Comparison of ENCODE assay signal across 17 cellular contexts in the genomic region with DNA sequence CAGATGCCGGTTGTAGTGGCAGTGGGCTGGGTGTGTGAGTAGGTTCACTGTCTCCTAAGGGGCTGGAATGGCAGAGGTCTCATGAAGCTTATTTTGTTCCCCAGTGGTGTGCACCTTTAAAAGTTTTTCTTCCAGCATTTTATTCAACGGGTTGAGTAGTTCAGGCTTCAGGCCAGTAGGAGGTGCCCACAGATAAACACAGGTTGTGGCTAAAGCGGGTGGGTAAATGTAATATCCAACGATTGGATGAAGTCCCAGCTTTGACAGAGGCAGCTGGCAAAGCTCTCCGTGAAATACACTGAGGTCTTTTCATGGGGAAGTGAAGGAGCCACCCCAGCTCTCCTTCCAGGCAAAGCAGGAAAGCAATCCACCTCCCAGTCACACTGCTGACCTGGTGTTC.
DNase-seq lines count a peak whose midpoint lies in the region; ATAC-seq and TF ChIP-seq lines count a peak whose summit lies in the region.
"Had no signal": no experiment of that assay in that cellular context is flagged by ENCODE, and none has a peak within 500 bp of the region (broad histone marks: within the 10 kb centered on the region; RNA-seq: fewer than 3 reads in every experiment).

No MANE protein-coding gene starts in this region.

- peaks cover 6% of the 10 kb centered on the region for H3K9me3 Mint-ChIP-seq in osteocyte (ENCODE audit: unreplicated experiment)
- H3K9me3 Mint-ChIP-seq in activated CD8-positive, alpha-beta T cell treated with anti-CD3 and anti-CD28 coated beads for 36 hours = peaks cover 5% of the 10 kb centered on the region

- TF ChIP-seq CTCF in BE2C (IDR thresholded peaks at IDR 0.05; ENCODE audit: low read depth, low read length) (peak; percentile 49), osteocyte (IDR thresholded peaks at IDR 0.05) (no peak)
- no peak for TF ChIP-seq CTCF in activated CD8-positive, alpha-beta T cell treated with anti-CD3 and anti-CD28 coated beads for 36 hours (IDR thresholded peaks at IDR 0.05)

- H3K27ac Mint-ChIP-seq in osteocyte (ENCODE audit: unreplicated experiment) = no peak overlapping the region
- H3K27ac Mint-ChIP-seq in activated CD8-positive, alpha-beta T cell treated with anti-CD3 and anti-CD28 coated beads for 36 hours = no peak overlapping the region
- H3K27ac Mint-ChIP-seq: activated naive CD8-positive, alpha-beta T cell had no signal

- peaks cover 2% of the 10 kb centered on the region for H3K4me1 Mint-ChIP-seq in osteocyte (ENCODE audit: unreplicated experiment)
- no peaks in the 10 kb centered on the region for H3K4me1 Mint-ChIP-seq in activated CD8-positive, alpha-beta T cell treated with anti-CD3 and anti-CD28 coated beads for 36 hours (ENCODE audit: low read depth)

- intact Hi-C loops in activated CD8-positive, alpha-beta T cell treated with anti-CD3 and anti-CD28 coated beads for 36 hours (cut with micrococcal nuclease) = no loop called here

- peaks cover 19% of the 10 kb centered on the region for H3K27me3 Mint-ChIP-seq in osteocyte (ENCODE audit: unreplicated experiment)
- H3K27me3 Mint-ChIP-seq in activated CD8-positive, alpha-beta T cell treated with anti-CD3 and anti-CD28 coated beads for 36 hours = no peaks in the 10 kb centered on the region
- H3K27me3 Mint-ChIP-seq: activated naive CD8-positive, alpha-beta T cell had no signal

- POLR2A ChIA-PET in activated CD8-positive, alpha-beta T cell treated with anti-CD3 and anti-CD28 coated beads for 36 hours (lab: Charles Lee) = no interaction called here

- no peaks in the 10 kb centered on the region for H3K9me3 ChIP-seq in BE2C
- H3K9me3 ChIP-seq: BLaER1, tibial artery had no signal

- CTCF ChIA-PET in activated CD8-positive, alpha-beta T cell treated with anti-CD3 and anti-CD28 coated beads for 36 hours (lab: Charles Lee) = no interaction called here

- H3K36me3 Mint-ChIP-seq in osteocyte (ENCODE audit: unreplicated experiment) = peaks cover 1% of the 10 kb centered on the region
- no peaks in the 10 kb centered on the region for H3K36me3 Mint-ChIP-seq in activated CD8-positive, alpha-beta T cell treated with anti-CD3 and anti-CD28 coated beads for 36 hours (ENCODE audit: low read depth)
- H3K36me3 Mint-ChIP-seq: activated naive CD8-positive, alpha-beta T cell had no signal

- no peak for TF ChIP-seq EP300 in Ishikawa (IDR thresholded peaks at IDR 0.05; ENCODE audit: borderline replicate concordance)

- no peak for ATAC-seq in activated CD8-positive, alpha-beta T cell treated with anti-CD3 and anti-CD28 coated beads for 36 hours

- DNase-seq in BE2C (peak; percentile 18), astrocyte of the hippocampus (ENCODE audit: low read depth, low spot score) (peak; percentile 49), kidney tubule cell (ENCODE audit: low spot score) (peak; percentile 20), osteocyte (ENCODE audit: extremely low spot score, unreplicated experiment) (no peak)
- no peak for DNase-seq in activated CD8-positive, alpha-beta T cell treated with anti-CD3 and anti-CD28 coated beads for 36 hours
- no peak for DNase-seq in stimulated activated naive CD4-positive, alpha-beta T cell treated with Interleukin-2 at 50 U/mL for 16 hours (lab: John Stamatoyannopoulos, UW)
- DNase-seq in stimulated activated naive CD4-positive, alpha-beta T cell (lab: John Stamatoyannopoulos, UW) = no peak
- DNase-seq: activated CD4-positive, alpha-beta T cell treated with anti-CD3 and anti-CD28 coated beads, Interleukin-2, amount 50 U/mL, for 1 hour; heart left ventricle; mesenchymal stem cell; NCI-H510A; retina; tibial artery had no signal

- H3K4me3 ChIP-seq in BE2C (ENCODE audit: low read depth, low read length) = no peak overlapping the region
- H3K4me3 ChIP-seq: BLaER1, heart left ventricle, SJSA1, tibial artery had no signal

- no peak overlapping the region for H3K4me3 Mint-ChIP-seq in osteocyte (ENCODE audit: unreplicated experiment)
- no peak overlapping the region for H3K4me3 Mint-ChIP-seq in activated CD8-positive, alpha-beta T cell treated with anti-CD3 and anti-CD28 coated beads for 36 hours
- H3K4me3 Mint-ChIP-seq: activated naive CD8-positive, alpha-beta T cell had no signal

- peak; percentile 61 for TF ChIP-seq RAD21 in Ishikawa (IDR thresholded peaks at IDR 0.05; ENCODE audit: low read depth)

- H3K4me1 ChIP-seq in BE2C = no peaks in the 10 kb centered on the region
- H3K4me1 ChIP-seq: BLaER1, SJSA1, tibial artery had no signal

- no peaks in the 10 kb centered on the region for H3K36me3 ChIP-seq in BE2C
- H3K36me3 ChIP-seq: BLaER1, heart left ventricle, SJSA1, tibial artery had no signal

- H3K27me3 ChIP-seq in BE2C = no peaks in the 10 kb centered on the region
- H3K27me3 ChIP-seq: BLaER1, heart left ventricle, SJSA1, tibial artery had no signal

TF ChIP-seq in Ishikawa, 13 proteins besides CTCF, POLR2A, EP300 and RAD21:
- TF ChIP-seq CREB1 (IDR thresholded peaks at IDR 0.05; ENCODE audit: low read depth) (no peak), FOXM1 (IDR thresholded peaks at IDR 0.05; ENCODE audit: borderline replicate concordance, low read depth) (no peak), EGR1 (IDR thresholded peaks at IDR 0.05) (no peak), NFIC (IDR thresholded peaks at IDR 0.05) (no peak), TCF12 (IDR thresholded peaks at IDR 0.05; ENCODE audit: low read depth) (no peak), TAF1 (IDR thresholded peaks at IDR 0.05; ENCODE audit: low read depth) (no peak), TEAD4 (IDR thresholded peaks at IDR 0.05) (no peak), MAX (IDR thresholded peaks at IDR 0.05) (no peak)
- TF ChIP-seq, protein P1, sequence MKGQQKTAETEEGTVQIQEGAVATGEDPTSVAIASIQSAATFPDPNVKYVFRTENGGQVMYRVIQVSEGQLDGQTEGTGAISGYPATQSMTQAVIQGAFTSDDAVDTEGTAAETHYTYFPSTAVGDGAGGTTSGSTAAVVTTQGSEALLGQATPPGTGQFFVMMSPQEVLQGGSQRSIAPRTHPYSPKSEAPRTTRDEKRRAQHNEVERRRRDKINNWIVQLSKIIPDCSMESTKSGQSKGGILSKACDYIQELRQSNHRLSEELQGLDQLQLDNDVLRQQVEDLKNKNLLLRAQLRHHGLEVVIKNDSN (IDR thresholded peaks at IDR 0.05) = no peak
- TF ChIP-seq, protein P2, sequence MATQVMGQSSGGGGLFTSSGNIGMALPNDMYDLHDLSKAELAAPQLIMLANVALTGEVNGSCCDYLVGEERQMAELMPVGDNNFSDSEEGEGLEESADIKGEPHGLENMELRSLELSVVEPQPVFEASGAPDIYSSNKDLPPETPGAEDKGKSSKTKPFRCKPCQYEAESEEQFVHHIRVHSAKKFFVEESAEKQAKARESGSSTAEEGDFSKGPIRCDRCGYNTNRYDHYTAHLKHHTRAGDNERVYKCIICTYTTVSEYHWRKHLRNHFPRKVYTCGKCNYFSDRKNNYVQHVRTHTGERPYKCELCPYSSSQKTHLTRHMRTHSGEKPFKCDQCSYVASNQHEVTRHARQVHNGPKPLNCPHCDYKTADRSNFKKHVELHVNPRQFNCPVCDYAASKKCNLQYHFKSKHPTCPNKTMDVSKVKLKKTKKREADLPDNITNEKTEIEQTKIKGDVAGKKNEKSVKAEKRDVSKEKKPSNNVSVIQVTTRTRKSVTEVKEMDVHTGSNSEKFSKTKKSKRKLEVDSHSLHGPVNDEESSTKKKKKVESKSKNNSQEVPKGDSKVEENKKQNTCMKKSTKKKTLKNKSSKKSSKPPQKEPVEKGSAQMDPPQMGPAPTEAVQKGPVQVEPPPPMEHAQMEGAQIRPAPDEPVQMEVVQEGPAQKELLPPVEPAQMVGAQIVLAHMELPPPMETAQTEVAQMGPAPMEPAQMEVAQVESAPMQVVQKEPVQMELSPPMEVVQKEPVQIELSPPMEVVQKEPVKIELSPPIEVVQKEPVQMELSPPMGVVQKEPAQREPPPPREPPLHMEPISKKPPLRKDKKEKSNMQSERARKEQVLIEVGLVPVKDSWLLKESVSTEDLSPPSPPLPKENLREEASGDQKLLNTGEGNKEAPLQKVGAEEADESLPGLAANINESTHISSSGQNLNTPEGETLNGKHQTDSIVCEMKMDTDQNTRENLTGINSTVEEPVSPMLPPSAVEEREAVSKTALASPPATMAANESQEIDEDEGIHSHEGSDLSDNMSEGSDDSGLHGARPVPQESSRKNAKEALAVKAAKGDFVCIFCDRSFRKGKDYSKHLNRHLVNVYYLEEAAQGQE (IDR thresholded peaks at IDR 0.05; ENCODE audit: low read depth) = no peak
TF ChIP-seq in Ishikawa: peak in this region for 0.

Comparison
In these comparisons a context has a peak if more than half of its experiments do, and no peak if none do; other contexts are left out.
1. DNase-seq: peak in BE2C (single experiment), astrocyte of the hippocampus (single experiment) and kidney tubule cell (single experiment); none in osteocyte (single experiment), activated CD8-positive, alpha-beta T cell treated with anti-CD3 and anti-CD28 coated beads for 36 hours (single experiment), stimulated activated naive CD4-positive, alpha-beta T cell treated with Interleukin-2 at 50 U/mL for 16 hours (single experiment) and stimulated activated naive CD4-positive, alpha-beta T cell (0 of 6).